Comparison of ENCODE assay signal across 14 cellular contexts in the genomic region with DNA sequence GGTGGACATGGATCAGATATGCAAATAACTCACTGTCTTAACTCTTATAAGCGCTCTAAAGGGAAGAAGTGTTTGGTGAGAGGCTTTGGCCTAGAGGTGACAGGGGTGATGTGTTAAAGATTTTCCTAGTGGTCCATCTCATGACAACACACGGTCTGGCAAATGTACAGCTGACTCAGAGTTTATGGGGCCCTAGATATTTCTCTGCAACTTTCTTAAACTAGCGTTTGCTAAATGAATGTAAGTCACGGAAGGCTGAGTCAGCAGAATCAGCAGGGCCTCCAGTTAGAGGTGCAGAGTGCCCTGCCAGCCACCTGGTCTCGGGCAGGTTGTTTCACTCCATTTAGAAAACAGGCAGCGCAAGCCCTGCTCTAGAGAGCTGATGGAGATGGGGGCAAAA. TPM values are rescaled to one million over a fixed set of nuclear protein-coding genes. Genes with fewer than 3 reads are reported as not detected.
A peak's percentile ranks its signal among the peaks of the same experiment; 100 is the strongest.
DNase-seq lines count a peak whose midpoint lies in the region; ATAC-seq and TF ChIP-seq lines count a peak whose summit lies in the region.
"Had no signal": no experiment of that assay in that cellular context is flagged by ENCODE, and none has a peak within 500 bp of the region (broad histone marks: within the 10 kb centered on the region; RNA-seq: fewer than 3 reads in every experiment).

No MANE protein-coding gene starts in this region.

- peak overlapping the region; percentile 62 for H3K27ac ChIP-seq in WERI-Rb-1
- H3K27ac ChIP-seq in foreskin keratinocyte, result no peak overlapping the region
- H3K27ac ChIP-seq: HL-60 had no signal

- H3K36me3 ChIP-seq in WERI-Rb-1, result peaks cover 6% of the 10 kb centered on the region; the same call in 1 of the 2 replicates

- H3K9me3 ChIP-seq in WERI-Rb-1 (ENCODE audit: severe bottlenecking), result no peaks in the 10 kb centered on the region

- TF ChIP-seq CTCF in GM12865 (IDR thresholded peaks at IDR 0.05; ENCODE audit: insufficient read depth, low read depth, low read length, missing control alignments), result no peak
- no peak for TF ChIP-seq CTCF in WERI-Rb-1 (IDR thresholded peaks at IDR 0.05; ENCODE audit: low read depth, low read length)
- no peak for TF ChIP-seq CTCF in fibroblast of the aortic adventitia (IDR thresholded peaks at IDR 0.05; ENCODE audit: insufficient read depth, low read length)
- TF ChIP-seq CTCF in foreskin keratinocyte (conservative IDR thresholded peaks at IDR 0.05), result no peak

- H3K4me1 ChIP-seq in foreskin keratinocyte, result no peaks in the 10 kb centered on the region

- DNase-seq in AG20443 (ENCODE audit: low spot score) (peak; percentile 32), GM12865 (ENCODE audit: low read depth) (peak; percentile 17), WERI-Rb-1 (no peak), fibroblast of the aortic adventitia (ENCODE audit: low read depth) (peak; percentile 59), kidney glomerular epithelial cell (lab: John Stamatoyannopoulos, UW) (no peak), HUDEP-2 (lab: John Stamatoyannopoulos, UW; ENCODE audit: unreplicated experiment in 76 of 76) (no peak), foreskin keratinocyte (no peak)
- DNase-seq: MV-4-11; naive thymus-derived CD4-positive, alpha-beta T cell; right cardiac atrium; stimulated activated naive CD8-positive, alpha-beta T cell treated with anti-CD3 and anti-CD28 coated beads, Interleukin-15, Interleukin-2, amounts not matched to agents 100 U/mL and 50 U/mL, for 24 hours had no signal

- H3K4me3 ChIP-seq in GM12865 (ENCODE audit: low read depth, low read length) (no peak overlapping the region), WERI-Rb-1 (ENCODE audit: low read depth, low read length) (no peak overlapping the region), fibroblast of the aortic adventitia (ENCODE audit: low read depth, low read length) (no peak overlapping the region)

- no peak for ATAC-seq in foreskin keratinocyte
- ATAC-seq: HCT116; left lobe of liver; naive thymus-derived CD4-positive, alpha-beta T cell; right cardiac atrium; stimulated activated naive CD8-positive, alpha-beta T cell treated with anti-CD3 and anti-CD28 coated beads, Interleukin-15, Interleukin-2, amounts not matched to agents 100 U/mL and 50 U/mL, for 24 hours had no signal

- no peaks in the 10 kb centered on the region for H3K27me3 ChIP-seq in WERI-Rb-1 (ENCODE audit: insufficient read depth, low read depth, severe bottlenecking)
- no peaks in the 10 kb centered on the region for H3K27me3 ChIP-seq in foreskin keratinocyte

RNA-seq across cellular contexts. Expression of gene CLEC16A, which starts 40.1 kb away (rescaled TPM):
- 14.5 and 16.3 TPM in 2 replicates for total RNA-seq in fibroblast of the aortic adventitia (ENCODE audit: low replicate concordance)
- total RNA-seq in foreskin keratinocyte, result 21.0 and 22.0 TPM in 2 replicates
- polyA plus RNA-seq in foreskin keratinocyte, result 11.4 and 12.0 TPM in 2 replicates

RNA-seq across cellular contexts. Expression of gene DEXI, which starts 42.2 kb away (rescaled TPM):
- total RNA-seq in fibroblast of the aortic adventitia (ENCODE audit: low replicate concordance) (35.2 and 50.2 TPM in 2 replicates), foreskin keratinocyte (42.8 and 45.1 TPM in 2 replicates)
- polyA plus RNA-seq in foreskin keratinocyte, result 40.4 and 43.1 TPM in 2 replicates

Comparison
In these comparisons a context has a peak if more than half of its experiments do, and no peak if none do; other contexts are left out.
1. DNase-seq: peak in AG20443 (single experiment), GM12865 (single experiment) and fibroblast of the aortic adventitia (single experiment); none in WERI-Rb-1 (single experiment), kidney glomerular epithelial cell (single experiment), HUDEP-2 (0 of 76) and foreskin keratinocyte (0 of 2).